ENCODE assay signal across 1 cellular context in genomic region chr1:24983006-24983680, GRCh38.
TF ChIP-seq lines count a peak whose summit lies in the region.

No MANE protein-coding gene starts in this region.

TF ChIP-seq in HepG2, 621 proteins besides CTCF, POLR2A, EP300 and RAD21 (continued from another document):
- TF ChIP-seq TIGD3 (CRISPR knock-in tag; IDR thresholded peaks at IDR 0.05; ENCODE audit: borderline replicate concordance): no peak
TF ChIP-seq in HepG2: peak in this region for 0.
